8 cellular contexts compared by ENCODE assay signal in genomic region chr12:107684990-107685359, GRCh38. TPM values are rescaled to one million over a fixed set of nuclear protein-coding genes. Genes with fewer than 3 reads are reported as not detected.
DNase-seq lines count a peak whose midpoint lies in the region; ATAC-seq and TF ChIP-seq lines count a peak whose summit lies in the region.

No MANE protein-coding gene starts in this region.

- H3K36me3 ChIP-seq in endodermal cell (ENCODE audit: control insufficient read depth, insufficient read depth, low read length), result peaks cover 19% of the 10 kb centered on the region

- no peak for TF ChIP-seq CTCF in WI38 (IDR thresholded peaks at IDR 0.05; ENCODE audit: low read depth, low read length)
- no peak for TF ChIP-seq CTCF in endodermal cell (conservative IDR thresholded peaks at IDR 0.05)

- H3K9ac ChIP-seq in endodermal cell (ENCODE audit: extremely low read depth, low read length, poor library complexity, severe bottlenecking), result peak overlapping the region; percentile 93

- WGBS in endodermal cell (ENCODE audit: insufficient coverage in 1 of 2, insufficient read length in 1 of 2), 2 experiments, result 41 to 57% methylated on average over 6 to 9 of the region's 9 CpGs

- H3K4me3 ChIP-seq in WI38 (ENCODE audit: low read depth, low read length), result peak overlapping the region; percentile 99
- H3K4me3 ChIP-seq in endodermal cell (ENCODE audit: low read length), result peak overlapping the region; percentile 98

- DNase-seq in DMS 273 (lab: John Stamatoyannopoulos, UW; ENCODE audit: unreplicated experiment) (peak; percentile 59), LoVo (ENCODE audit: low spot score) (peak; percentile 82), endodermal cell (peak; percentile 77), midbrain (lab: John Stamatoyannopoulos, UW) (no peak)
- DNase-seq in natural killer cell treated with Interleukin-12 subunit alpha and Interleukin-12 subunit beta and Interleukin-15 and Interleukin-18, amount 100 ng/mL, for 72 hours (ENCODE audit: low spot score), result no peak

- H3K36me3 Mint-ChIP-seq in endodermal cell (ENCODE audit: low read depth), result peaks cover 17% of the 10 kb centered on the region
- H3K36me3 Mint-ChIP-seq in natural killer cell treated with Interleukin-12 subunit alpha and Interleukin-12 subunit beta and Interleukin-15 and Interleukin-18, amount 100 ng/mL, for 72 hours, result peaks cover 7% of the 10 kb centered on the region

- H3K4me1 ChIP-seq in endodermal cell (ENCODE audit: control insufficient read depth, insufficient read depth, low read length), result no peaks in the 10 kb centered on the region

- peak overlapping the region; percentile 99 for H3K27ac Mint-ChIP-seq in endodermal cell
- H3K27ac Mint-ChIP-seq in natural killer cell treated with Interleukin-12 subunit alpha and Interleukin-12 subunit beta and Interleukin-15 and Interleukin-18, amount 100 ng/mL, for 72 hours, result peak overlapping the region; percentile 95 to 99

- ATAC-seq in natural killer cell treated with Interleukin-12 subunit alpha and Interleukin-12 subunit beta and Interleukin-15 and Interleukin-18, amount 100 ng/mL, for 72 hours, result no peak
- no peak for ATAC-seq in GM21360 (IDR thresholded peaks at IDR 0.05; ENCODE audit: unreplicated experiment)
- ATAC-seq in GM18907 (IDR thresholded peaks at IDR 0.05; ENCODE audit: unreplicated experiment), result no peak

- H3K27me3 ChIP-seq in endodermal cell (ENCODE audit: control insufficient read depth, insufficient read depth, low read length, poor library complexity, severe bottlenecking), result no peaks in the 10 kb centered on the region

- no peaks in the 10 kb centered on the region for H3K9me3 ChIP-seq in endodermal cell (ENCODE audit: control insufficient read depth, low read length)

- H3K27me3 Mint-ChIP-seq in endodermal cell (ENCODE audit: insufficient read depth), result no peaks in the 10 kb centered on the region
- H3K27me3 Mint-ChIP-seq in natural killer cell treated with Interleukin-12 subunit alpha and Interleukin-12 subunit beta and Interleukin-15 and Interleukin-18, amount 100 ng/mL, for 72 hours, result peaks cover 0 to 3% of the 10 kb centered on the region in 2 donors

- peaks cover 19% of the 10 kb centered on the region for H3K4me1 Mint-ChIP-seq in endodermal cell
- peaks cover 21 to 27% of the 10 kb centered on the region in 2 donors for H3K4me1 Mint-ChIP-seq in natural killer cell treated with Interleukin-12 subunit alpha and Interleukin-12 subunit beta and Interleukin-15 and Interleukin-18, amount 100 ng/mL, for 72 hours (ENCODE audit: low read depth in 2 of 2)

- peak overlapping the region; percentile 95 for H3K4me3 Mint-ChIP-seq in endodermal cell
- H3K4me3 Mint-ChIP-seq in natural killer cell treated with Interleukin-12 subunit alpha and Interleukin-12 subunit beta and Interleukin-15 and Interleukin-18, amount 100 ng/mL, for 72 hours, result peak overlapping the region; percentile 100

- H3K9me3 Mint-ChIP-seq in endodermal cell, result peaks cover 3% of the 10 kb centered on the region
- H3K9me3 Mint-ChIP-seq in natural killer cell treated with Interleukin-12 subunit alpha and Interleukin-12 subunit beta and Interleukin-15 and Interleukin-18, amount 100 ng/mL, for 72 hours, result no peaks in the 10 kb centered on the region

- H3K27ac ChIP-seq in endodermal cell (ENCODE audit: low read depth, low read length), result peak overlapping the region; percentile 81

RNA-seq across cellular contexts. Expression of gene PWP1, which starts 0.6 kb away (rescaled TPM):
- total RNA-seq in endodermal cell, result 10 to 100 TPM; 35.7 to 37.8 TPM
- 45.9 TPM for polyA plus RNA-seq in endodermal cell (2013, experiment 1 of 2)
- 41.6 TPM for polyA plus RNA-seq in endodermal cell (2013, experiment 2 of 2)
- 10 to 100 TPM; 47.4 to 56.8 TPM for total RNA-seq in natural killer cell treated with Interleukin-12 subunit alpha and Interleukin-12 subunit beta and Interleukin-15 and Interleukin-18, amount 100 ng/mL, for 72 hours

Comparison
In these comparisons a context has a peak if more than half of its experiments do, and no peak if none do; other contexts are left out.
1. DNase-seq: peak in DMS 273 (single experiment), LoVo (single experiment) and endodermal cell (single experiment); none in natural killer cell treated with Interleukin-12 subunit alpha and Interleukin-12 subunit beta and Interleukin-15 and Interleukin-18, amount 100 ng/mL, for 72 hours (single experiment) and midbrain (single experiment).